Comparison of ENCODE assay signal across 8 cellular contexts in the genomic region with DNA sequence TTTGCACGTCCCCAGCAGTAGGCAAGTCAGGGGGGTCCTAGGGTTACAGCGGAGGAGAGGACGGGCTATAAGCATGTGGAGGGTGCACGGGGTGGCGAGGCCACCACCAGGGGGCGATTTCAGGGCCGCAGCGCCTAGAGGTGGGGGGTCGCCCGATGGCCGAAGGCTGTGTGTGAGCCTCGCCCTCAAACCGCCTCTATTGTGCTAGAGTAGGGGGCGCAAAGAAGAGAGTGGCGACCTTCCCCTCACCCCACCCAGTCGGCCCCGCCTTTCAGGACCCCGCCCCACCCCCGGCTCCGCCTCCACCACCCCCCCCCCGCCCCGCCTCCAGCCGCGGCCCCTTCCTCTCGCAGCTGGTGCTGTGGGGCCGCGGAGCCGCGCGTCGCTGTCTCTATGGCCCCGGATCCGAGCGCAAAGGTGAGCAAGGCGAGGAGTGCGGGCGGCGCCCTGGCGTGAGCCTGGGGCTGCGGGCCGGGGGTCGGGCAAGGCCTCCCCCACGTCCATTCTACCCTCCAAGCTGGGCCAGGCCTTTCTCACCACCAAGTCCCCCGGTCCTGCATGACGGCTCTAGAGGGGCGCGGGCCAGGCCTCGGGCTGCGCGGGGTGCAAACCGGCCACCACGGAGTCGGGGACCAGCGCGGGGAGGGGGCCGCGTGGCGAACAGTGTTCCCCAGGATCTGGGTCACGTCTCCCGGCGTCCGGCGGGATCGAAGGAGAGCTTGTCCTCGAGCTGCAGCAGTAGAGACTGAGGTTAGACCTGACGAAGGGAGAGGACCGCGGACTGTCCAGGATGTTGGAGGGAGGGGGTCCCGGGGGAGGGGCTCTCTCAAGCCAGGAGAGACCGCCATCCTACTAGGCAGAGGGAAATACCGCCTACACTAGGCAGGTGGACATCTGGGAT. TPM values are rescaled to one million over a fixed set of nuclear protein-coding genes. Genes with fewer than 3 reads are reported as not detected.
A peak's percentile ranks its signal among the peaks of the same experiment; 100 is the strongest.
DNase-seq lines count a peak whose midpoint lies in the region; ATAC-seq and TF ChIP-seq lines count a peak whose summit lies in the region.

A gene with protein sequence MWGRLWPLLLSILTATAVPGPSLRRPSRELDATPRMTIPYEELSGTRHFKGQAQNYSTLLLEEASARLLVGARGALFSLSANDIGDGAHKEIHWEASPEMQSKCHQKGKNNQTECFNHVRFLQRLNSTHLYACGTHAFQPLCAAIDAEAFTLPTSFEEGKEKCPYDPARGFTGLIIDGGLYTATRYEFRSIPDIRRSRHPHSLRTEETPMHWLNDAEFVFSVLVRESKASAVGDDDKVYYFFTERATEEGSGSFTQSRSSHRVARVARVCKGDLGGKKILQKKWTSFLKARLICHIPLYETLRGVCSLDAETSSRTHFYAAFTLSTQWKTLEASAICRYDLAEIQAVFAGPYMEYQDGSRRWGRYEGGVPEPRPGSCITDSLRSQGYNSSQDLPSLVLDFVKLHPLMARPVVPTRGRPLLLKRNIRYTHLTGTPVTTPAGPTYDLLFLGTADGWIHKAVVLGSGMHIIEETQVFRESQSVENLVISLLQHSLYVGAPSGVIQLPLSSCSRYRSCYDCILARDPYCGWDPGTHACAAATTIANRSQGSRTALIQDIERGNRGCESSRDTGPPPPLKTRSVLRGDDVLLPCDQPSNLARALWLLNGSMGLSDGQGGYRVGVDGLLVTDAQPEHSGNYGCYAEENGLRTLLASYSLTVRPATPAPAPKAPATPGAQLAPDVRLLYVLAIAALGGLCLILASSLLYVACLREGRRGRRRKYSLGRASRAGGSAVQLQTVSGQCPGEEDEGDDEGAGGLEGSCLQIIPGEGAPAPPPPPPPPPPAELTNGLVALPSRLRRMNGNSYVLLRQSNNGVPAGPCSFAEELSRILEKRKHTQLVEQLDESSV (plus strand): TSS at position 330 of the 901 bp plus-strand sequence. CDS start 3,409 bp downstream, outside the sequence.

- no peaks in the 10 kb centered on the region for H3K9me3 ChIP-seq in gastroesophageal sphincter
- H3K9me3 ChIP-seq in neutrophil: no peaks in the 10 kb centered on the region

- H3K4me3 ChIP-seq in gastroesophageal sphincter: peak within 1 kb of the TSS; percentile 32 to 62
- peak within 1 kb of the TSS; percentile 34 to 49 for H3K4me3 ChIP-seq in neutrophil (ENCODE audit: low read depth in 1 of 2, low read length in 1 of 2)

- peaks cover 0 to 23% of the 10 kb centered on the region in 2 donors for H3K36me3 ChIP-seq in gastroesophageal sphincter
- H3K36me3 ChIP-seq in neutrophil: peaks cover 17% of the 10 kb centered on the region

- DNase-seq in AG09319 (ENCODE audit: extremely low read depth, low read depth): no peak
- peak; percentile 4 for DNase-seq in NCI-H2171 treated with DMSO at 0.1 percent for 48 hours (lab: John Stamatoyannopoulos, UW)
- DNase-seq in activated T-helper 9 cell treated with anti-CD3 and anti-CD28 coated beads, Interleukin-2, amount 50 U/mL, for 16 hours (ENCODE audit: low read depth): peak; percentile 11
- DNase-seq in NCI-H2107 treated with DMSO at 0.1 percent for 48 hours (lab: John Stamatoyannopoulos, UW; ENCODE audit: unreplicated experiment): no peak

- peak within 1 kb of the TSS in 2 of 4 donors; percentile 4 to 54 for H3K27ac ChIP-seq in gastroesophageal sphincter
- H3K27ac ChIP-seq in neutrophil: no peak within 1 kb of the TSS

- TF ChIP-seq POLR2A in gastroesophageal sphincter (IDR thresholded peaks at IDR 0.05): no peak

- 20 to 33% methylated on average over 1 to 3 of the region's 71 CpGs for WGBS in gastroesophageal sphincter (ENCODE audit: low coverage in 1 of 2), 2 donors

- H3K27me3 ChIP-seq in gastroesophageal sphincter (no peaks in the 10 kb centered on the region), neutrophil (peaks cover 40% of the 10 kb centered on the region)

- ATAC-seq in GM18867 (IDR thresholded peaks at IDR 0.05; ENCODE audit: unreplicated experiment) (peak; percentile 45), gastroesophageal sphincter (peak; percentile 85), GM18907 (IDR thresholded peaks at IDR 0.05; ENCODE audit: unreplicated experiment) (no peak)

- peak; percentile 80 for TF ChIP-seq CTCF in AG09319 (IDR thresholded peaks at IDR 0.05; ENCODE audit: low read depth, low read length)
- peak in 3 of 4 experiments; percentile 53 to 81 (median 69) for TF ChIP-seq CTCF in gastroesophageal sphincter (IDR thresholded peaks at IDR 0.05)
- no peak for TF ChIP-seq CTCF in neutrophil (IDR thresholded peaks at IDR 0.05)

- TF ChIP-seq EP300 in gastroesophageal sphincter (IDR thresholded peaks at IDR 0.05): no peak

- peaks cover 0 to 21% (median 11%) of the 10 kb centered on the region in 3 donors for H3K4me1 ChIP-seq in gastroesophageal sphincter
- peaks cover 5 to 13% of the 10 kb centered on the region in 2 experiments for H3K4me1 ChIP-seq in neutrophil (ENCODE audit: control insufficient read depth in 1 of 2, insufficient read depth in 1 of 2, low read depth in 1 of 2, low read length in 1 of 2)

RNA-seq across cellular contexts. Expression of the gene that starts here (rescaled TPM):
- total RNA-seq in gastroesophageal sphincter: 1 to 10 TPM; 1.9 to 2.7 (median 2.1) TPM

Comparison
In these comparisons a context has a peak if more than half of its experiments do, and no peak if none do; other contexts are left out.
1. DNase-seq: peak in NCI-H2171 treated with DMSO at 0.1 percent for 48 hours (single experiment) and activated T-helper 9 cell treated with anti-CD3 and anti-CD28 coated beads, Interleukin-2, amount 50 U/mL, for 16 hours (single experiment); none in AG09319 (single experiment) and NCI-H2107 treated with DMSO at 0.1 percent for 48 hours (single experiment).